8 cellular contexts compared by ENCODE assay signal in the genomic region with DNA sequence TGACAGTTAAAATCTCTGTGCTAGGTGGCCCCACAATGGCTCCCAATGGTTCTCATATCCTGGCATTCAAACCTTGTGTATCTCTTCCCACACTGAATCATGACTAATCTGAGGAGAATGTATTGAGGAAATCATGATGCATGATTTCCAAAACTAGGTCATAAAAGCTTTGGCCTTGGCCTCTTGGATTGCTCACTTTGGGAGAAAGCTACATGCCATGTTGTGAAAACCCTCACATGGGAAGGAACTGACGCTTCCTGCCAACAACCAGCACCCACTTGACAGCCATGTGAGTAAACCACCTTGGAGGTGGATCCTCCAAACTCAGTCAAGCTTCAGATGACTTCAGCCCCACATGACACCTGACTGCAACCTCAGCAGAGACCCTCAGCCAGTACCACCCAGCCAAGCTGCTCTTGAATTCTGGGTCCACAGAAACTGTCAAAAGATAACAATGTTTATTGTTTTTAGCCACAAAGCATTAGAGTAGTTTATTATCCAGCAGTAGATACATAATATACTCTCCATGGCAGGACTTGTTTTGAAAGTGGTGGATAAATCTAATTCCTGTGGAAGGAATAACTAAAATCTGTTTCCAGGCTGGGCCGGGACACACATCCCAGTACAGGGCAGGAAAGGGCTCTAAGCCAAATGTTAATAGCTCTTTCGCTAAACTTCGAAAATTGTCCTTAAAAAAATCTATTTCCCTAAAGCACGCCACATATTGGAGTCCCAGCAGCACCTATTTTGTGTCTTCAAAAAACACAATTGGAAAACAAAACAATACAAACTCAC. TPM values are rescaled to one million over a fixed set of nuclear protein-coding genes. Genes with fewer than 3 reads are reported as not detected.
DNase-seq lines count a peak whose midpoint lies in the region; ATAC-seq and TF ChIP-seq lines count a peak whose summit lies in the region.

No MANE protein-coding gene starts in this region.

- no peak overlapping the region for H3K27ac ChIP-seq in CD8-positive, alpha-beta memory T cell (ENCODE audit: low read depth, low read length)
- H3K27ac ChIP-seq in endodermal cell (ENCODE audit: low read depth, low read length), result no peak overlapping the region

- no peaks in the 10 kb centered on the region for H3K27me3 ChIP-seq in CD8-positive, alpha-beta memory T cell (ENCODE audit: insufficient read depth, low read length, poor library complexity, severe bottlenecking)
- no peaks in the 10 kb centered on the region for H3K27me3 ChIP-seq in NT2/D1 (ENCODE audit: insufficient read depth, insufficient read length)
- no peaks in the 10 kb centered on the region for H3K27me3 ChIP-seq in endodermal cell (ENCODE audit: control insufficient read depth, insufficient read depth, low read length, poor library complexity, severe bottlenecking)
- no peaks in the 10 kb centered on the region for H3K27me3 ChIP-seq in neuron (ENCODE audit: insufficient read depth, low read length)

- POLR2A ChIA-PET in CD8-positive, alpha-beta memory T cell (lab: Charles Lee), result interaction anchor here (1.0 to 1.5 kb wide), 5 partner anchors 19 to 53 kb away, joined by 3 to 5 read pairs (median 4); partner anchors contain the start of gene ZNF621

- no peak for DNase-seq in CD8-positive, alpha-beta memory T cell
- DNase-seq in NT2/D1 (ENCODE audit: low read depth, low spot score) (no peak), endodermal cell (no peak), GF-D8 (lab: John Stamatoyannopoulos, UW) (no peak), OCI-M1 (lab: John Stamatoyannopoulos, UW) (no peak), NCI-H1105 (lab: John Stamatoyannopoulos, UW) (no peak)

- H3K9ac ChIP-seq in NT2/D1 (ENCODE audit: insufficient read length, low read depth) (no peak overlapping the region), endodermal cell (ENCODE audit: extremely low read depth, low read length, poor library complexity, severe bottlenecking) (no peak overlapping the region)

- peak overlapping the region; percentile 72 for H2AFZ ChIP-seq in neuron (ENCODE audit: low read depth, low read length)

- peaks cover 10% of the 10 kb centered on the region for H3K4me1 ChIP-seq in CD8-positive, alpha-beta memory T cell (ENCODE audit: insufficient read depth, low read length)
- H3K4me1 ChIP-seq in NT2/D1 (ENCODE audit: insufficient read depth, insufficient read length) (peaks cover 2% of the 10 kb centered on the region), endodermal cell (ENCODE audit: control insufficient read depth, insufficient read depth, low read length) (no peaks in the 10 kb centered on the region), neuron (ENCODE audit: insufficient read depth, low read length) (peaks cover 4% of the 10 kb centered on the region)

- no peak for TF ChIP-seq CTCF in endodermal cell (conservative IDR thresholded peaks at IDR 0.05)

- WGBS in endodermal cell (ENCODE audit: insufficient coverage in 1 of 2, insufficient read length in 1 of 2), 2 experiments, result 89 to 94% methylated on average over 4 to 5 of the region's 5 CpGs

- peaks cover 15 to 21% (median 20%) of the 10 kb centered on the region in 3 donors for H3K4me1 Mint-ChIP-seq in CD8-positive, alpha-beta memory T cell
- H3K4me1 Mint-ChIP-seq in endodermal cell, result peaks cover 4% of the 10 kb centered on the region

- peak overlapping the region in 5 of 8 donors; percentile 35 to 90 (median 54) for H3K27ac Mint-ChIP-seq in CD8-positive, alpha-beta memory T cell
- no peak overlapping the region for H3K27ac Mint-ChIP-seq in endodermal cell

- no peak overlapping the region for H3K4me3 ChIP-seq in CD8-positive, alpha-beta memory T cell (ENCODE audit: low read length)
- H3K4me3 ChIP-seq in NT2/D1 (ENCODE audit: insufficient read length, low read depth) (peak overlapping the region; percentile 92), endodermal cell (ENCODE audit: low read length) (peak overlapping the region; percentile 90), neuron (ENCODE audit: low read length) (peak overlapping the region; percentile 65)

- CTCF ChIA-PET in CD8-positive, alpha-beta memory T cell (lab: Charles Lee), result interaction anchor here (0.7 to 1.5 kb wide), 4 partner anchors 19 to 197 kb away, joined by 3 to 8 read pairs (median 4); partner anchors contain the start of gene ZNF621

- no peaks in the 10 kb centered on the region for H3K9me3 Mint-ChIP-seq in CD8-positive, alpha-beta memory T cell
- H3K9me3 Mint-ChIP-seq in endodermal cell, result peaks cover 6% of the 10 kb centered on the region

- peaks cover 0 to 3% (median 3%) of the 10 kb centered on the region in 3 donors for H3K36me3 Mint-ChIP-seq in CD8-positive, alpha-beta memory T cell
- peaks cover 28% of the 10 kb centered on the region for H3K36me3 Mint-ChIP-seq in endodermal cell (ENCODE audit: low read depth)

- no peak for ATAC-seq in HG02678 (IDR thresholded peaks at IDR 0.05; ENCODE audit: unreplicated experiment)

- H3K36me3 ChIP-seq in CD8-positive, alpha-beta memory T cell (ENCODE audit: insufficient read depth, low read length), result no peaks in the 10 kb centered on the region
- H3K36me3 ChIP-seq in NT2/D1 (ENCODE audit: insufficient read depth, insufficient read length, low read length) (peaks cover 14% of the 10 kb centered on the region), endodermal cell (ENCODE audit: control insufficient read depth, insufficient read depth, low read length) (peaks cover 18% of the 10 kb centered on the region), neuron (ENCODE audit: insufficient read depth, low read length) (peaks cover 14% of the 10 kb centered on the region)

- peak overlapping the region; percentile 93 to 98 (median 97) for H3K4me3 Mint-ChIP-seq in CD8-positive, alpha-beta memory T cell
- H3K4me3 Mint-ChIP-seq in endodermal cell, result peak overlapping the region; percentile 98

- H3K9me3 ChIP-seq in CD8-positive, alpha-beta memory T cell (ENCODE audit: low read length), result no peaks in the 10 kb centered on the region
- H3K9me3 ChIP-seq in NT2/D1 (ENCODE audit: insufficient read depth, low read length), result no peaks in the 10 kb centered on the region; the same call in 1 of the 2 replicates
- peaks cover 5% of the 10 kb centered on the region for H3K9me3 ChIP-seq in endodermal cell (ENCODE audit: control insufficient read depth, low read length)
- no peaks in the 10 kb centered on the region for H3K9me3 ChIP-seq in neuron (ENCODE audit: low read length)

- no peaks in the 10 kb centered on the region for H3K27me3 Mint-ChIP-seq in CD8-positive, alpha-beta memory T cell
- peaks cover 3% of the 10 kb centered on the region for H3K27me3 Mint-ChIP-seq in endodermal cell (ENCODE audit: insufficient read depth)

RNA-seq across cellular contexts. Expression of gene ZNF620, which starts 1.0 kb away (rescaled TPM):
- 1 to 10 TPM; 7.1 to 7.6 TPM for total RNA-seq in CD8-positive, alpha-beta memory T cell
- 2.9 TPM for polyA plus RNA-seq in CD8-positive, alpha-beta memory T cell
- 10 to 100 TPM; 17.0 to 19.3 TPM for total RNA-seq in endodermal cell
- 13.3 TPM for polyA plus RNA-seq in endodermal cell (2013, experiment 1 of 2)
- 12.2 TPM for polyA plus RNA-seq in endodermal cell (2013, experiment 2 of 2)

RNA-seq across cellular contexts. Expression of gene ZNF621, which starts 19.9 kb away (rescaled TPM):
- total RNA-seq in CD8-positive, alpha-beta memory T cell, result 10 to 100 TPM; 20.7 to 22.5 TPM
- polyA plus RNA-seq in CD8-positive, alpha-beta memory T cell, result 3.2 TPM
- total RNA-seq in endodermal cell, result 10 to 100 TPM; 21.3 to 32.1 TPM
- polyA plus RNA-seq in endodermal cell (2013, experiment 1 of 2), result 22.1 TPM
- polyA plus RNA-seq in endodermal cell (2013, experiment 2 of 2), result 19.2 TPM

RNA-seq across cellular contexts. Expression of gene ZNF619, which starts 27.9 kb away (rescaled TPM):
- total RNA-seq in CD8-positive, alpha-beta memory T cell, result 1 to 10 TPM; 7.7 to 9.6 TPM
- 3.5 TPM for polyA plus RNA-seq in CD8-positive, alpha-beta memory T cell
- total RNA-seq in endodermal cell, result 10 to 100 TPM in 1 of 2 donors, 1 to 10 TPM in 1; 6.9 to 13.7 TPM
- 2.6 TPM for polyA plus RNA-seq in endodermal cell (2013, experiment 1 of 2)
- polyA plus RNA-seq in endodermal cell (2013, experiment 2 of 2), result 2.4 TPM

RNA-seq across cellular contexts. Expression of gene RPL14, which starts 47.7 kb away (rescaled TPM):
- total RNA-seq in CD8-positive, alpha-beta memory T cell, result 1,000 to 10,000 TPM; 2,691 to 2,774 TPM
- polyA plus RNA-seq in CD8-positive, alpha-beta memory T cell, result 1,404 TPM
- total RNA-seq in endodermal cell, result 1,000 to 10,000 TPM; 1,691 to 2,241 TPM
- polyA plus RNA-seq in endodermal cell (2013, experiment 1 of 2), result 1,100 TPM
- polyA plus RNA-seq in endodermal cell (2013, experiment 2 of 2), result 1,049 TPM
